ENCODE assay signal across 28 cellular contexts in genomic region chr4:139625487-139625886, GRCh38.
"Had no signal": no experiment of that assay in that cellular context is flagged by ENCODE, and none has a peak within 500 bp of the region (broad histone marks: within the 10 kb centered on the region; RNA-seq: fewer than 3 reads in every experiment).

No MANE protein-coding gene starts in this region.

- H3K9me3 Mint-ChIP-seq: activated CD4-positive, alpha-beta memory T cell treated with anti-CD3 and anti-CD28 coated beads for 36 hours; activated CD4-positive, alpha-beta T cell treated with anti-CD3 and anti-CD28 coated beads, Interleukin-2, amount 10 ng/mL, durations not matched to agents 7 days and 5 days; activated naive CD4-positive, alpha-beta T cell treated with anti-CD3 and anti-CD28 coated beads, Interleukin-2, amount 50 U/mL, for 72 hours; activated naive CD8-positive, alpha-beta T cell treated with anti-CD3 and anti-CD28 coated beads, Interleukin-2, amount 50 U/mL, for 24 hours; activated T-cell treated with anti-CD3 and anti-CD28 coated beads, Interleukin-2, amount 50 U/mL, for 4 hours; central memory CD8-positive, alpha-beta T cell had no signal

- H3K27ac Mint-ChIP-seq: activated CD4-positive, alpha-beta memory T cell treated with anti-CD3 and anti-CD28 coated beads for 36 hours; activated CD4-positive, alpha-beta T cell treated with anti-CD3 and anti-CD28 coated beads, Interleukin-2, amount 10 ng/mL, durations not matched to agents 7 days and 5 days; activated naive CD4-positive, alpha-beta T cell treated with anti-CD3 and anti-CD28 coated beads, Interleukin-2, amount 50 U/mL, for 72 hours; activated naive CD8-positive, alpha-beta T cell treated with anti-CD3 and anti-CD28 coated beads, Interleukin-2, amount 50 U/mL, for 24 hours had no signal

- DNase-seq: activated CD4-positive, alpha-beta memory T cell treated with anti-CD3 and anti-CD28 coated beads for 36 hours; activated CD4-positive, alpha-beta T cell treated with anti-CD3 and anti-CD28 coated beads, Interleukin-2, amount 10 ng/mL, durations not matched to agents 7 days and 5 days; activated CD4-positive, CD25-positive, alpha-beta regulatory T cell; activated CD8-positive, alpha-beta memory T cell treated with anti-CD3 and anti-CD28 coated beads for 24 hours; activated effector memory CD4-positive, alpha-beta T cell treated with anti-CD3 and anti-CD28 coated beads, Interleukin-2, amount 50 U/mL, for 16 hours; activated naive CD4-positive, alpha-beta T cell treated with Interleukin-2 at 50 U/mL for 16 hours; activated naive CD8-positive, alpha-beta T cell treated with anti-CD3 and anti-CD28 coated beads, Interleukin-2, amount 50 U/mL, for 24 hours; activated T-cell treated with anti-CD3 and anti-CD28 coated beads, Interleukin-2, amount 50 U/mL, for 4 hours; amniotic stem cell; Karpas-422; MM.1S; NCI-H1417; NCI-H1694; NCI-H2029; NCI-H345; NCI-H510A; NCI-H526 treated with DMSO at 0.1 percent for 48 hours; Peyer's patch; Right ventricle myocardium superior; SJCRH30; SK-N-SH; T-helper 1 cell had no signal

- H3K9ac ChIP-seq: SK-N-SH had no signal

- H3K27me3 ChIP-seq: ascending aorta, Peyer's patch, SJCRH30 had no signal

- H3K9me3 ChIP-seq: ascending aorta, Peyer's patch, SJCRH30, SK-N-SH had no signal

- ATAC-seq: activated naive CD4-positive, alpha-beta T cell treated with anti-CD3 and anti-CD28 coated beads, Interleukin-2, amount 50 U/mL, for 72 hours; activated naive CD8-positive, alpha-beta T cell treated with anti-CD3 and anti-CD28 coated beads, Interleukin-2, amount 50 U/mL, for 24 hours; activated T-cell treated with anti-CD3 and anti-CD28 coated beads, Interleukin-2, amount 50 U/mL, for 4 hours had no signal

- H3K4me3 ChIP-seq: ascending aorta, Peyer's patch, SJCRH30 had no signal

- H3K4me3 Mint-ChIP-seq: activated CD4-positive, alpha-beta memory T cell treated with anti-CD3 and anti-CD28 coated beads for 36 hours; activated CD4-positive, alpha-beta T cell treated with anti-CD3 and anti-CD28 coated beads, Interleukin-2, amount 10 ng/mL, durations not matched to agents 7 days and 5 days; activated naive CD8-positive, alpha-beta T cell treated with anti-CD3 and anti-CD28 coated beads, Interleukin-2, amount 50 U/mL, for 24 hours; activated T-cell treated with anti-CD3 and anti-CD28 coated beads, Interleukin-2, amount 50 U/mL, for 4 hours; central memory CD8-positive, alpha-beta T cell had no signal

- H3K36me3 ChIP-seq: ascending aorta, Peyer's patch, SJCRH30 had no signal

- H3K4me1 ChIP-seq: ascending aorta, Peyer's patch had no signal

- H3K27ac ChIP-seq: ascending aorta, Peyer's patch, RWPE1, SJCRH30, VCaP had no signal

- H3K4me2 ChIP-seq: SK-N-SH had no signal

- H3K36me3 Mint-ChIP-seq: activated CD4-positive, alpha-beta memory T cell treated with anti-CD3 and anti-CD28 coated beads for 36 hours; activated naive CD4-positive, alpha-beta T cell treated with anti-CD3 and anti-CD28 coated beads, Interleukin-2, amount 50 U/mL, for 72 hours; brain had no signal

- H3K4me1 Mint-ChIP-seq: activated CD4-positive, alpha-beta T cell treated with anti-CD3 and anti-CD28 coated beads, Interleukin-2, amount 10 ng/mL, durations not matched to agents 7 days and 5 days; activated naive CD8-positive, alpha-beta T cell treated with anti-CD3 and anti-CD28 coated beads, Interleukin-2, amount 50 U/mL, for 24 hours; central memory CD8-positive, alpha-beta T cell had no signal
